10 cellular contexts compared by ENCODE assay signal in the genomic region with DNA sequence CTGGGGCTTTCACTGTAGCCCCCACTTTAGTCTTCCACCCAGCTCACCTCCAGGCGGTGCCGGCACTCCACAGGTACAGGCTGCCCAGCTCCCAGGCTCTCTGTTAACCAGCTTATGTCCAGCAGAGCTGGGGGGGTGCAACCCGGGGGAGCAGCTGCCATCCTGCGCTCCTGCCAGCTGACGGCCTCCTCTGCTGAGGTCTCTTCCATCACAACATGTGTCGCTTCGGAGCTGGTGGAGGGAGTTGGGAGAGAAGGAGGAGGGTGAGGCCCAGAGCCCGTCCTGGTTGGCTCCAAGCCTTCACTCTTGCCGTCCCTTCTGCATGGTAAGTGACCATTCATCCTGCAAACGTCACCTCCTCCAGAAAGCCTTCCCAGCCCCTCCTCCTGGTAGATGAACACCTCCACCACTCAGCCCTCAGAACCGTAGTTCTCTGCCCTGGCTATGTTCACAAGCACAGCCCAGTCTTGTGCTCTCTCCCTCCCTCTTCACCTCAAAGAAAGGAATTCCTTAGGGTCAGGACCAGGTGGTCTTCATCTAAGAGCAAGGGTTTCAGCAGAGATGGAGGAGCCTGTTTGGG. TPM values are rescaled to one million over a fixed set of nuclear protein-coding genes. Genes with fewer than 3 reads are reported as not detected.
DNase-seq lines count a peak whose midpoint lies in the region; ATAC-seq and TF ChIP-seq lines count a peak whose summit lies in the region.
"Had no signal": no experiment of that assay in that cellular context is flagged by ENCODE, and none has a peak within 500 bp of the region (broad histone marks: within the 10 kb centered on the region; RNA-seq: fewer than 3 reads in every experiment).

No MANE protein-coding gene starts in this region.

- H3K4me3 ChIP-seq in GM23248 (peak overlapping the region; percentile 80), RWPE2 (ENCODE audit: severe bottlenecking) (peak overlapping the region; percentile 71), fibroblast of villous mesenchyme (ENCODE audit: low read depth, low read length) (peak overlapping the region; percentile 79), spleen (peak overlapping the region in 6 of 8 donors; percentile 58 to 95 (median 78))

- H3K4me1 ChIP-seq in GM23248 (ENCODE audit: insufficient read depth) (peaks cover 29% of the 10 kb centered on the region), RWPE2 (ENCODE audit: insufficient read depth, poor library complexity, severe bottlenecking) (no peaks in the 10 kb centered on the region), spleen (peaks cover 8 to 78% (median 44%) of the 10 kb centered on the region in 6 donors)

- in situ Hi-C loops in GM23248 (cut with MboI), result no loop called here

- peaks cover 21% of the 10 kb centered on the region for H3K79me2 ChIP-seq in GM23248 (ENCODE audit: insufficient read depth)

- H3K27ac ChIP-seq in GM23248 (no peak overlapping the region), RWPE2 (ENCODE audit: poor library complexity, severe bottlenecking) (peak overlapping the region; percentile 60), spleen (peak overlapping the region; percentile 90 to 99 (median 96))

- H2AFZ ChIP-seq in GM23248, result no peak overlapping the region; the same call in 1 of the 2 replicates

- H3K9me3 ChIP-seq in GM23248 (ENCODE audit: low read depth), result no peaks in the 10 kb centered on the region
- no peaks in the 10 kb centered on the region for H3K9me3 ChIP-seq in RWPE2 (ENCODE audit: severe bottlenecking)
- no peaks in the 10 kb centered on the region for H3K9me3 ChIP-seq in spleen

- H3K27me3 ChIP-seq in GM23248 (replicated peaks; ENCODE audit: insufficient read depth) (no peaks in the 10 kb centered on the region), RWPE2 (ENCODE audit: insufficient read depth, poor library complexity, severe bottlenecking) (no peaks in the 10 kb centered on the region), spleen (replicated peaks in 1 of 7) (no peaks in the 10 kb centered on the region)

- ATAC-seq in RWPE2 (ENCODE audit: low read depth), result no peak
- no peak for ATAC-seq in HG02678 (IDR thresholded peaks at IDR 0.05; ENCODE audit: unreplicated experiment)

- TF ChIP-seq CTCF in RWPE2 (IDR thresholded peaks at IDR 0.05; ENCODE audit: poor library complexity, severe bottlenecking), result no peak
- TF ChIP-seq CTCF in fibroblast of villous mesenchyme (IDR thresholded peaks at IDR 0.05; ENCODE audit: insufficient read depth, low read depth, low read length), result no peak
- no peak for TF ChIP-seq CTCF in spleen (IDR thresholded peaks at IDR 0.05 in 8 of 11, conservative IDR thresholded peaks at IDR 0.05 in 3 of 11)

- no peaks in the 10 kb centered on the region for H3K9me2 ChIP-seq in GM23248 (ENCODE audit: insufficient read depth)

- peak overlapping the region; percentile 84 for H3K9ac ChIP-seq in GM23248

- H4K20me1 ChIP-seq in GM23248 (ENCODE audit: insufficient read depth), result no peaks in the 10 kb centered on the region

- 62 to 74% methylated on average over 10 to 11 of the region's 11 CpGs for WGBS in GM23248 (ENCODE audit: low coverage in 1 of 2, low lambda C conversion rate in 2 of 2, missing lambda C conversion rate in 2 of 2), 2 experiments
- WGBS in spleen, 5 donors, result 78 to 92% (median 88%) methylated on average over 8 to 11 of the region's 11 CpGs

- H3K36me3 ChIP-seq in GM23248 (ENCODE audit: low read depth), result no peaks in the 10 kb centered on the region
- peaks cover 36% of the 10 kb centered on the region for H3K36me3 ChIP-seq in RWPE2 (ENCODE audit: low read depth)
- H3K36me3 ChIP-seq in spleen, result peaks cover 0 to 52% (median 48%) of the 10 kb centered on the region in 6 donors

- DNase-seq in GM23248 (no peak), RWPE2 (ENCODE audit: low spot score) (peak; percentile 42), fibroblast of villous mesenchyme (ENCODE audit: low read depth) (no peak), spleen (peak; percentile 79), SKM-1 treated with dmso at 0.1 percent for 144 hours (lab: John Stamatoyannopoulos, UW; ENCODE audit: unreplicated experiment) (no peak), ureter (ENCODE audit: low spot score) (no peak)
- DNase-seq in stimulated activated CD4-positive, alpha-beta T cell treated with anti-CD3 and anti-CD28 coated beads, Interleukin-2, amount 100 ng/mL, for 24 hours, result no peak
- DNase-seq: islet precursor cell; stimulated activated CD4-positive, alpha-beta T cell treated with anti-CD3 and anti-CD28 coated beads, Interleukin-2, amount 100 ng/mL, for 48 hours had no signal

- peak overlapping the region; percentile 71 for H3K4me2 ChIP-seq in GM23248 (ENCODE audit: unreplicated experiment)

- peaks cover 18% of the 10 kb centered on the region; the same call in 1 of the 2 replicates for H3F3A ChIP-seq in GM23248 (ENCODE audit: insufficient read depth)

- intact Hi-C loops in spleen (cut with DNase I; ENCODE audit: low total_unique reads), result no loop called here

- no peak for TF ChIP-seq POLR2A in spleen (IDR thresholded peaks at IDR 0.05)

RNA-seq across cellular contexts. Expression of a gene that starts 1.6 kb away (rescaled TPM):
- 13.9 and 20.3 TPM in 2 replicates for total RNA-seq in GM23248 (2014; rRNA removed; shearing (Covaris generic))
- 10.7 and 12.9 TPM in 2 replicates for polyA plus RNA-seq in GM23248 (2016; fragmentation: Nextera tagmentation; extraction: Ambion mirVana)
- total RNA-seq in fibroblast of villous mesenchyme, result 13.8 and 19.0 TPM in 2 replicates
- total RNA-seq in spleen, result 100 to 1,000 TPM in 1 of 7 donors, 10 to 100 TPM in 6; 42.8 to 104 (median 63.4) TPM
- 10 to 100 TPM; 22.0 to 44.9 (median 30.3) TPM for polyA plus RNA-seq in spleen
- 46.5 TPM for total RNA-seq in ureter

RNA-seq across cellular contexts. Expression of a gene that starts 15.4 kb away (rescaled TPM):
- total RNA-seq in GM23248 (2014; rRNA removed; shearing (Covaris generic)), result not detected in 2 replicates
- not detected in 2 replicates for polyA plus RNA-seq in GM23248 (2016; fragmentation: Nextera tagmentation; extraction: Ambion mirVana)
- under 0.01 and 0.32 TPM in 2 replicates for total RNA-seq in fibroblast of villous mesenchyme
- total RNA-seq in spleen, result 1 to 10 TPM in 4 of 7 donors, under 1 TPM in 2, not detected in 1; 0.75 to 2.8 (median 1.2) TPM
- polyA plus RNA-seq in spleen, result 1 to 10 TPM; 1.6 to 4.0 (median 2.6) TPM
- total RNA-seq in ureter, result 0.62 TPM

RNA-seq across cellular contexts. Expression of a gene that starts 23.4 kb away (rescaled TPM):
- total RNA-seq in GM23248 (2014; rRNA removed; shearing (Covaris generic)), result 53.0 and 63.2 TPM in 2 replicates
- polyA plus RNA-seq in GM23248 (2016; fragmentation: Nextera tagmentation; extraction: Ambion mirVana), result 46.6 and 47.0 TPM in 2 replicates
- 148 and 159 TPM in 2 replicates for total RNA-seq in fibroblast of villous mesenchyme
- 100 to 1,000 TPM in 2 of 7 donors, 10 to 100 TPM in 5; 67.5 to 106 (median 88.3) TPM for total RNA-seq in spleen
- polyA plus RNA-seq in spleen, result 10 to 100 TPM; 41.3 to 71.7 (median 49.7) TPM
- total RNA-seq in ureter, result 131 TPM

RNA-seq across cellular contexts. Expression of a gene that starts 36.3 kb away (rescaled TPM):
- 175 and 196 TPM in 2 replicates for total RNA-seq in GM23248 (2014; rRNA removed; shearing (Covaris generic))
- 145 and 163 TPM in 2 replicates for polyA plus RNA-seq in GM23248 (2016; fragmentation: Nextera tagmentation; extraction: Ambion mirVana)
- 87.6 and 97.2 TPM in 2 replicates for total RNA-seq in fibroblast of villous mesenchyme
- total RNA-seq in spleen, result 100 to 1,000 TPM; 169 to 257 (median 210) TPM
- 100 to 1,000 TPM; 118 to 205 (median 134) TPM for polyA plus RNA-seq in spleen
- total RNA-seq in ureter, result 107 TPM

RNA-seq across cellular contexts. Expression of a gene that starts 42.6 kb away (rescaled TPM):
- total RNA-seq in GM23248 (2014; rRNA removed; shearing (Covaris generic)), result 100 and 107 TPM in 2 replicates
- polyA plus RNA-seq in GM23248 (2016; fragmentation: Nextera tagmentation; extraction: Ambion mirVana) (164 and 166 TPM in 2 replicates), spleen (10 to 100 TPM; 53.7 to 79.1 (median 69.4) TPM)
- total RNA-seq in fibroblast of villous mesenchyme (95.7 and 101 TPM in 2 replicates), spleen (10 to 100 TPM; 31.9 to 73.0 (median 40.9) TPM), ureter (92.0 TPM)

Comparison
In these comparisons a context has a peak if more than half of its experiments do, and no peak if none do; other contexts are left out.
1. DNase-seq: peak in RWPE2 (single experiment) and spleen (single experiment); none in GM23248 (single experiment), fibroblast of villous mesenchyme (single experiment), SKM-1 treated with dmso at 0.1 percent for 144 hours (single experiment), stimulated activated CD4-positive, alpha-beta T cell treated with anti-CD3 and anti-CD28 coated beads, Interleukin-2, amount 100 ng/mL, for 24 hours (0 of 2) and ureter (single experiment).
2. Peak in every context shown above with its lines, with median percentiles within 50 percentile points of each other: H3K4me3 ChIP-seq.